22 cellular contexts compared by ENCODE assay signal in genomic region chr20:40810336-40810735, GRCh38.
DNase-seq lines count a peak whose midpoint lies in the region; ATAC-seq, FAIRE-seq and TF ChIP-seq lines count a peak whose summit lies in the region.
"Had no signal": no experiment of that assay in that cellular context is flagged by ENCODE, and none has a peak within 500 bp of the region (broad histone marks: within the 10 kb centered on the region; RNA-seq: fewer than 3 reads in every experiment).

No MANE protein-coding gene starts in this region.

- no peak overlapping the region for H2AK5ac ChIP-seq in H9 (ENCODE audit: insufficient read length, low read length)

- H3T11ph ChIP-seq in H9 (ENCODE audit: low read length) = no peak overlapping the region

- ATAC-seq in foreskin keratinocyte (peak; percentile 11), GM21515 (IDR thresholded peaks at IDR 0.05; ENCODE audit: unreplicated experiment) (no peak), GM19395 (IDR thresholded peaks at IDR 0.05; ENCODE audit: unreplicated experiment) (no peak)
- ATAC-seq: A549; CD8-positive, alpha-beta T cell had no signal

- H3K27me3 ChIP-seq in H9 (ENCODE audit: insufficient read depth, low read length) = no peaks in the 10 kb centered on the region
- peaks cover 30% of the 10 kb centered on the region for H3K27me3 ChIP-seq in foreskin keratinocyte

- no peak overlapping the region for H3K4me2 ChIP-seq in H9 (ENCODE audit: insufficient read depth, insufficient read length, low read length)
- H3K4me2 ChIP-seq: A549 had no signal

- H3K4me1 Mint-ChIP-seq in H9 (peaks cover 3% of the 10 kb centered on the region in 2 experiments; a peak in 1 of 4 replicates), osteocyte (ENCODE audit: unreplicated experiment) (no peaks in the 10 kb centered on the region)

- H3K36me3 Mint-ChIP-seq in H9 (ENCODE audit: insufficient read depth in 1 of 3, low read depth in 3 of 3) (no peaks in the 10 kb centered on the region), osteocyte (ENCODE audit: unreplicated experiment) (no peaks in the 10 kb centered on the region)
- H3K36me3 Mint-ChIP-seq: CD8-positive, alpha-beta T cell had no signal

- no peak overlapping the region for H3K4ac ChIP-seq in H9 (ENCODE audit: low read depth, low read length)

- H2BK20ac ChIP-seq in H9 (ENCODE audit: low read depth, low read length, poor library complexity, severe bottlenecking) = no peak overlapping the region

- H4K91ac ChIP-seq in H9 (ENCODE audit: insufficient read length, low read depth, low read length) = no peak overlapping the region

- WGBS in H9 (ENCODE audit: extremely low coverage, insufficient read length, low lambda C conversion rate) = no CpG with 5 or more reads among the region's 2 CpGs

- H3K9me3 ChIP-seq in H9 (ENCODE audit: control insufficient read depth, low read depth, low read length) = no peaks in the 10 kb centered on the region
- H3K9me3 ChIP-seq: A549, BE2C, HAP-1 had no signal

- H2AFZ ChIP-seq in H9 (ENCODE audit: low read length) = no peak overlapping the region

- DNase-seq in H9 = peak; percentile 14
- no peak for DNase-seq in HTR-8/SVneo (ENCODE audit: insufficient read length, low spot score)
- no peak for DNase-seq in foreskin keratinocyte
- DNase-seq in osteocyte (ENCODE audit: extremely low spot score, unreplicated experiment) = peak; percentile 57
- DNase-seq in frontal cortex (ENCODE audit: low spot score in 2 of 2) = no peak
- DNase-seq: BE2C; CD8-positive, alpha-beta T cell; COR-L47; DMS153; DMS79 treated with DMSO at 0.1 percent for 48 hours; EL; GOT3; HFFc6 had no signal

- H3K79me1 ChIP-seq in H9 (ENCODE audit: insufficient read depth, low read depth, low read length, poor library complexity, severe bottlenecking) = no peaks in the 10 kb centered on the region

- H3K9me3 Mint-ChIP-seq in H9 (no peaks in the 10 kb centered on the region), osteocyte (ENCODE audit: unreplicated experiment) (no peaks in the 10 kb centered on the region)
- H3K9me3 Mint-ChIP-seq: CD8-positive, alpha-beta T cell; HFFc6 had no signal

- H2BK15ac ChIP-seq in H9 (ENCODE audit: low read depth, low read length) = no peak overlapping the region

- H3K4me3 Mint-ChIP-seq in H9 (no peak overlapping the region), osteocyte (ENCODE audit: unreplicated experiment) (no peak overlapping the region)
- H3K4me3 Mint-ChIP-seq: CD8-positive, alpha-beta T cell; HFFc6 had no signal

- H3K14ac ChIP-seq in H9 (ENCODE audit: insufficient read depth, low read length) = no peak overlapping the region

- H3K27ac Mint-ChIP-seq in H9 (peak overlapping the region in 1 of 3 experiments; percentile 26; a peak in 1 of 7 replicates), osteocyte (ENCODE audit: unreplicated experiment) (no peak overlapping the region)
- H3K27ac Mint-ChIP-seq: CD8-positive, alpha-beta T cell; HFFc6 had no signal

- no peaks in the 10 kb centered on the region for H4K20me1 ChIP-seq in H9 (ENCODE audit: control insufficient read depth, insufficient read depth, insufficient read length)

- H3K4me1 ChIP-seq in H9 (ENCODE audit: insufficient read depth, low read length) (no peaks in the 10 kb centered on the region), foreskin keratinocyte (no peaks in the 10 kb centered on the region)
- H3K4me1 ChIP-seq: A549, BE2C, HAP-1 had no signal

- H3K23ac ChIP-seq in H9 (ENCODE audit: insufficient read length, low read depth, low read length) = no peak overlapping the region

- no peak overlapping the region for H3K27ac ChIP-seq in H9 (ENCODE audit: insufficient read length, low read depth, low read length)
- H3K27ac ChIP-seq in foreskin keratinocyte = no peak overlapping the region
- H3K27ac ChIP-seq: A549, C4-2B, HL-60 had no signal

- H3K18ac ChIP-seq in H9 (ENCODE audit: insufficient read length, low read depth, low read length) = no peak overlapping the region

- no peak overlapping the region for H2BK120ac ChIP-seq in H9 (ENCODE audit: low read depth, low read length, poor library complexity, severe bottlenecking)

- H3K23me2 ChIP-seq in H9 (ENCODE audit: insufficient read length, low read depth, low read length, poor library complexity, severe bottlenecking) = no peaks in the 10 kb centered on the region

- TF ChIP-seq CTCF in H9 (conservative IDR thresholded peaks at IDR 0.05) (no peak), foreskin keratinocyte (conservative IDR thresholded peaks at IDR 0.05) (no peak), osteocyte (IDR thresholded peaks at IDR 0.05) (no peak)

- no peak overlapping the region for H2BK5ac ChIP-seq in H9 (ENCODE audit: insufficient read length, low read length)

- H4K5ac ChIP-seq in H9 (ENCODE audit: insufficient read length, low read depth, low read length) = no peak overlapping the region

- no peak overlapping the region for H3K9ac ChIP-seq in H9 (ENCODE audit: extremely low read depth, insufficient read length, low read length)

- no peaks in the 10 kb centered on the region for H3K79me2 ChIP-seq in H9 (ENCODE audit: insufficient read depth, low read length)

- no peak overlapping the region for H4K8ac ChIP-seq in H9 (replicated peaks; ENCODE audit: insufficient read length, low read depth, low read length)

- H3K56ac ChIP-seq in H9 (ENCODE audit: insufficient read length, low read depth, low read length) = no peak overlapping the region

- H3K27me3 Mint-ChIP-seq in H9 (ENCODE audit: low read depth) (peaks cover 7% of the 10 kb centered on the region), osteocyte (ENCODE audit: unreplicated experiment) (peaks cover 16% of the 10 kb centered on the region)

- no peak overlapping the region for H2BK12ac ChIP-seq in H9 (ENCODE audit: insufficient read length, low read depth, low read length)

- FAIRE-seq in HTR-8/SVneo (lab: Jason Lieb, UNC) (peak; percentile 48), frontal cortex (lab: Jason Lieb, UNC) (no peak)
- FAIRE-seq: A549, D721Med, G401.6, GM12891 had no signal

Comparison
In these comparisons a context has a peak if more than half of its experiments do, and no peak if none do; other contexts are left out.
1. DNase-seq: peak in H9 (single experiment) and osteocyte (single experiment); none in HTR-8/SVneo (single experiment), foreskin keratinocyte (0 of 2) and frontal cortex (0 of 2).